Comparison of ENCODE assay signal across 8 cellular contexts in the genomic region with DNA sequence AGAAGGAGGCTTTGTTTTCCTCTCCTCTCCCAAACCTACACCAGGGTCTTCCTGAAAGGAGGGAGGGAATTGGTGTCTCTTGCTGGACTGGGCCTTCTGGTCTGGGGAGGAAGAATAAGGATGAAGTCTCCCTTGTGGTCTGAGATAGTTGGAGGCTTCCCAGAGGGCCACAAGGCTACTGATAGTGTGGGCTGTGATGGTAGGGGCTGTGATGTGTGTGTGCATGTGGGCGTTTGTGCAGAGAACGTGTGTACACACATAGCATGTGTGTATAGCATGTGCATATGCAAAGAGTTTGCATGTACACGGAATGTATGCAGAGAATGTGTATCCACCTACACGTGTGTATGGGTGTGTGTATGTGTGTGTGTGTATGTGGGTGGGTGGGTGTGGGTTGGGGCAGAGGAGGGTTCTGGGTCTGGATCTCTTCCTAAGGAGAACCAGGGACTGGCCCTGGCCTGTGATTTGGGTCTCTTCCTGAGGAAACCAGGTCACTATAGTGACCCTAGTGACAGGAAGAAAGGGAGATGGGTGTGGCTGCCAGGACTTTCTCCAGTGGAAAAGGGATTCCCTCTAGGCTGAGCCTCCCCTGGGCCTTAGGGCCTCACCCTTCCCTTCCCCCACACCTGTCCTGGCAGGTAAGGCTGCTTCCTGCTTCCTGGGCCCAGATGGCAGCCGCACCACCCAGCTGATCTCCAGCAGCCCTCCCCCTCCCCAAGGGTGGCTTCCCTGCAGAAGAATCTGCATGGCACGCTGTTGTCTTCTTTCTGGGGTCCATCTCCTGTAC. TPM values are rescaled to one million over a fixed set of nuclear protein-coding genes. Genes with fewer than 3 reads are reported as not detected.
DNase-seq lines count a peak whose midpoint lies in the region; TF ChIP-seq lines count a peak whose summit lies in the region.

No MANE protein-coding gene starts in this region.

- H3K4me1 ChIP-seq in ACC112 (ENCODE audit: control insufficient read depth, insufficient read depth, low read length, unreplicated experiment) = peaks cover 48% of the 10 kb centered on the region
- H3K4me1 ChIP-seq in breast epithelium = peaks cover 4 to 37% of the 10 kb centered on the region in 2 donors
- peaks cover 35% of the 10 kb centered on the region for H3K4me1 ChIP-seq in mononuclear cell (ENCODE audit: insufficient read depth, low read length)

- H3K9me3 ChIP-seq in breast epithelium (no peaks in the 10 kb centered on the region), mononuclear cell (ENCODE audit: low read depth, low read length) (no peaks in the 10 kb centered on the region)

- peaks cover 66% of the 10 kb centered on the region for H3K79me2 ChIP-seq in ACC112 (ENCODE audit: control insufficient read depth, insufficient read depth, low read length, unreplicated experiment)

- peak overlapping the region; percentile 95 for H3K4me3 ChIP-seq in ACC112 (ENCODE audit: low read depth, low read length)
- peak overlapping the region; percentile 90 for H3K4me3 ChIP-seq in HL-60 (replicated peaks; ENCODE audit: insufficient read depth, low read length)
- peak overlapping the region; percentile 64 to 83 (median 77) for H3K4me3 ChIP-seq in breast epithelium
- H3K4me3 ChIP-seq in mononuclear cell (ENCODE audit: low read length) = peak overlapping the region; percentile 74

- H3K27ac ChIP-seq in ACC112 (ENCODE audit: low read depth, low read length) (no peak overlapping the region; the same call in 1 of the 2 replicates), HL-60 (replicated peaks) (no peak overlapping the region), breast epithelium (peak overlapping the region; percentile 79 to 91)

- TF ChIP-seq CTCF in HL-60 (IDR thresholded peaks at IDR 0.05; ENCODE audit: insufficient read depth, low read length) (no peak), breast epithelium (IDR thresholded peaks at IDR 0.05) (no peak), GM10248 (IDR thresholded peaks at IDR 0.05; ENCODE audit: control extremely low read depth, extremely low read depth, low read depth, missing control alignments) (no peak)

- CTCF ChIA-PET in GM10248 (lab: Yijun Ruan, JAX) = interaction anchor here (1.4 to 6.9 kb wide), 10 partner anchors 10 to 296 kb away, joined by 3 to 67 read pairs (median 20); partner anchors contain the start of genes HTD2 and RPP14

- H3K36me3 ChIP-seq in ACC112 (ENCODE audit: insufficient read depth, low read length) = no peaks in the 10 kb centered on the region
- H3K36me3 ChIP-seq in breast epithelium = no peaks in the 10 kb centered on the region

- TF ChIP-seq POLR2A in breast epithelium (IDR thresholded peaks at IDR 0.05) = no peak

- no peaks in the 10 kb centered on the region for H3K27me3 ChIP-seq in ACC112 (ENCODE audit: insufficient read depth, low read length)
- H3K27me3 ChIP-seq in HL-60 (ENCODE audit: insufficient read depth, poor library complexity, severe bottlenecking) = no peaks in the 10 kb centered on the region
- no peaks in the 10 kb centered on the region for H3K27me3 ChIP-seq in breast epithelium
- no peaks in the 10 kb centered on the region for H3K27me3 ChIP-seq in mononuclear cell (ENCODE audit: insufficient read depth, low read length)

- intact Hi-C loops in breast epithelium (cut with DNase I; ENCODE audit: low total_unique reads) = no loop called here

- POLR2A ChIA-PET in GM10248 (lab: Yijun Ruan, JAX) = no interaction called here

- no peak overlapping the region for H2AFZ ChIP-seq in ACC112 (ENCODE audit: low read length, unreplicated experiment)

- DNase-seq in HL-60 (ENCODE audit: low read depth in 1 of 2, low spot score in 1 of 2) = no peak
- DNase-seq in breast epithelium (ENCODE audit: low spot score in 2 of 2) = peak; percentile 62 to 75
- no peak for DNase-seq in NCI-H345 (lab: John Stamatoyannopoulos, UW)
- no peak for DNase-seq in pons (ENCODE audit: low spot score)
- no peak for DNase-seq in NOMO-1 (lab: John Stamatoyannopoulos, UW; ENCODE audit: unreplicated experiment in 2 of 2)
- no peak for DNase-seq in GM10248 (ENCODE audit: extremely low spot score)

RNA-seq across cellular contexts. Expression of gene FLNB, which starts 1.7 kb away (rescaled TPM):
- total RNA-seq in breast epithelium (100 to 1,000 TPM in 2 of 3 donors, 10 to 100 TPM in 1; 40.3 to 242 (median 164) TPM), mononuclear cell (29.1 TPM)

Comparison
In these comparisons a context has a peak if more than half of its experiments do, and no peak if none do; other contexts are left out.
1. H3K27ac ChIP-seq: peak in breast epithelium (2 of 2); none in ACC112 (single experiment) and HL-60 (single experiment).
2. DNase-seq: peak in breast epithelium (2 of 2); none in HL-60 (0 of 2), NCI-H345 (single experiment), pons (single experiment), NOMO-1 (0 of 2) and GM10248 (single experiment).
3. Peak in every context shown above with its lines, with median percentiles within 50 percentile points of each other: H3K4me3 ChIP-seq.